Comparison of ENCODE assay signal across 12 cellular contexts in the genomic region with DNA sequence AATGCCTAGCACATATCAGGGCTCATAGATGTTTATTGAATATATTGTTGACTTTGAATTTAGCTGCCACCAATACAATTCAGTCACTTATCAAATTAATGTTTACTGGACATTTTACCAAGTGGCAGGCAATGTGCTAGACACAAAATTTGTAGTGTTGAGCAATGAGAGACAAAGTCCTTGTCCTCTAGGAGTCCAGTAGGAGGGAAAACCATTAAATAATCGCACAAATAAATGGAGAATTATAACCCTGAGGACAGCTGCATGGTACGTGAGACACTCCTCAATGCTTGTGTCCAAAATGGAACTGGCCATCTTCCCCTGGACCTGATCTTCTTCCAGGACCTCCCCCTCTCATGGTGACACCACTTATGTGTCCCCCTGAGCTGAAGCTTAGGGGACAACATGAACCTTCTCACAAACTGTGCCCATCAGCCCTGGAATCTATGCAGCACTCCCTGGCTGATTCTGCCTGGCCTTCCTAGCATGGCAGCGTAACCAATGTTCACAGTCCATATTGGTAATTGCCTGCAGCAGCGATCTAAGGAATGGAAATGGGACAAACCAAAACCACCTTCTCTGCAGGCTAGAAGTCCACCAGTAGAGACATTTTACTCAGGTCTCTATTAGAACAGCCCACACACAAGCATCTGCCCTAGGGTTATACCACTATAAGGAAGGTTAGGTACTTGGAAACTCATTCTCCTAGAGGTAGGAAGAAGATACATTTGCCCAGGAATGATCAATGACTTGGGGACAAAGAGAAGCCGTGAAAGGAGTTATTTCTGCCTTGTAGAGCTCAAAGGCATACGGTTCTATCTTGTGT.
"Had no signal": no experiment of that assay in that cellular context is flagged by ENCODE, and none has a peak within 500 bp of the region (broad histone marks: within the 10 kb centered on the region; RNA-seq: fewer than 3 reads in every experiment).

No MANE protein-coding gene starts in this region.

- H3K27ac Mint-ChIP-seq: activated CD4-positive, alpha-beta T cell treated with anti-CD3 and anti-CD28 coated beads, Interleukin-2, amount 10 ng/mL, durations not matched to agents 7 days and 5 days; activated CD8-positive, alpha-beta T cell treated with anti-CD3 and anti-CD28 coated beads, Interleukin-2, amount 10 ng/mL, durations not matched to agents 7 days and 5 days; activated naive CD8-positive, alpha-beta T cell treated with anti-CD3 and anti-CD28 coated beads, Interleukin-2, amount 10 ng/mL, durations not matched to agents 7 days and 5 days; activated T-cell treated with anti-CD3 and anti-CD28 coated beads, Interleukin-2, amount 50 U/mL, for 24 hours; activated T-helper 2 cell treated with anti-CD3 and anti-CD28 coated beads, Interferon-gamma antibody, Interleukin-2, Interleukin-4, amounts not matched to agents 10 μg/mL and 5 μg/mL and 100 μg/mL, durations not matched to agents 14 hours and 24 hours and 36 hours; progenitor cell of endocrine pancreas had no signal

- H3K27me3 ChIP-seq: body of pancreas, right atrium auricular region, stomach had no signal

- FAIRE-seq: islet of Langerhans had no signal

- H3K4me1 Mint-ChIP-seq: activated naive CD8-positive, alpha-beta T cell treated with anti-CD3 and anti-CD28 coated beads, Interleukin-2, amount 10 ng/mL, durations not matched to agents 7 days and 5 days had no signal

- H3K4me3 ChIP-seq: body of pancreas, lung, right atrium auricular region, skin epidermis, stomach had no signal

- H3K36me3 Mint-ChIP-seq: activated naive CD8-positive, alpha-beta T cell treated with anti-CD3 and anti-CD28 coated beads, Interleukin-2, amount 10 ng/mL, durations not matched to agents 7 days and 5 days had no signal

- H3K36me3 ChIP-seq: right atrium auricular region, stomach had no signal

- H3K27ac ChIP-seq: body of pancreas, right atrium auricular region, skin epidermis, stomach had no signal

- H3K9me3 Mint-ChIP-seq: activated CD4-positive, alpha-beta T cell treated with anti-CD3 and anti-CD28 coated beads, Interleukin-2, amount 10 ng/mL, durations not matched to agents 7 days and 5 days; activated naive CD8-positive, alpha-beta T cell treated with anti-CD3 and anti-CD28 coated beads, Interleukin-2, amount 10 ng/mL, durations not matched to agents 7 days and 5 days; activated T-cell treated with anti-CD3 and anti-CD28 coated beads, Interleukin-2, amount 50 U/mL, for 24 hours; activated T-helper 2 cell treated with anti-CD3 and anti-CD28 coated beads, Interferon-gamma antibody, Interleukin-2, Interleukin-4, amounts not matched to agents 10 μg/mL and 5 μg/mL and 100 μg/mL, durations not matched to agents 14 hours and 24 hours and 36 hours had no signal

- H3K4me3 Mint-ChIP-seq: activated CD4-positive, alpha-beta T cell treated with anti-CD3 and anti-CD28 coated beads, Interleukin-2, amount 10 ng/mL, durations not matched to agents 7 days and 5 days; activated CD8-positive, alpha-beta T cell treated with anti-CD3 and anti-CD28 coated beads, Interleukin-2, amount 10 ng/mL, durations not matched to agents 7 days and 5 days; activated naive CD8-positive, alpha-beta T cell treated with anti-CD3 and anti-CD28 coated beads, Interleukin-2, amount 10 ng/mL, durations not matched to agents 7 days and 5 days; activated T-cell treated with anti-CD3 and anti-CD28 coated beads, Interleukin-2, amount 50 U/mL, for 24 hours had no signal

- H3K9me3 ChIP-seq: body of pancreas, right atrium auricular region, stomach had no signal

- H3K4me1 ChIP-seq: body of pancreas, right atrium auricular region had no signal
